Comparison of ENCODE assay signal across 13 cellular contexts in the genomic region with DNA sequence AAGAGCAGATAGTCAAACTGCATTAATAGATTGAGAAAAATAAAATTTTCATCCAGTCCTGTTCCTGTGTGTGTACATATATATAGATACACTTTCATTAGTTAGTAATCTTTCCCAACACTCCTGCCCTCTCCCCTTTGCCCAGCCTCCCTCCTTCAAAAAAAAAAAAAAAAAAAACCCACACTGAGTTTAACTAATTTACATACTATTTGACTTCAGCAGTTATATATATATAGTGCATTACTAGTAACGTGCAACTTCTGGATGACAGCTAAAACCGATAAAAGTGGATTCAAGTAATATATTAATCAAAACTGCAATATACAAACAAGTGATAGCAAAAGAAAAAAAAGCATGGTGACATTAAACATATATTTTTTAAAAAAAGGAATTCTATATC. TPM values are rescaled to one million over a fixed set of nuclear protein-coding genes. Genes with fewer than 3 reads are reported as not detected.
DNase-seq lines count a peak whose midpoint lies in the region; ATAC-seq and TF ChIP-seq lines count a peak whose summit lies in the region.
"Had no signal": no experiment of that assay in that cellular context is flagged by ENCODE, and none has a peak within 500 bp of the region (broad histone marks: within the 10 kb centered on the region; RNA-seq: fewer than 3 reads in every experiment).

No MANE protein-coding gene starts in this region.

- H3K4me3 ChIP-seq in SK-N-MC (peak overlapping the region; percentile 92), foreskin fibroblast (ENCODE audit: low read depth in 1 of 2, low read length in 2 of 2) (peak overlapping the region; percentile 72 to 85), prostate gland (peak overlapping the region; percentile 65 to 74)
- H3K4me3 ChIP-seq: mucosa of descending colon had no signal

- DNase-seq in Caki2 (ENCODE audit: low read depth) = peak; percentile 71
- no peak for DNase-seq in SK-N-MC (ENCODE audit: low read depth, low spot score)
- no peak for DNase-seq in foreskin fibroblast
- no peak for DNase-seq in prostate gland (ENCODE audit: low spot score)
- no peak for DNase-seq in SW 1271 (lab: John Stamatoyannopoulos, UW)
- DNase-seq in NCI-H1694 treated with DMSO at 0.1 percent for 48 hours (lab: John Stamatoyannopoulos, UW) = no peak
- DNase-seq: activated T-cell treated with anti-CD3 and anti-CD28 coated beads, Interleukin-2, amount 50 U/mL, for 48 hours; CD4-positive, alpha-beta T cell; mucosa of descending colon; NCI-H226 had no signal

- intact Hi-C loops in prostate gland (cut with DNase I) = no loop called here

- no peaks in the 10 kb centered on the region for H3K27me3 ChIP-seq in prostate gland (replicated peaks; ENCODE audit: insufficient read depth)

- no peak for TF ChIP-seq CTCF in foreskin fibroblast (IDR thresholded peaks at IDR 0.05; ENCODE audit: low read depth, low read length)
- no peak for TF ChIP-seq CTCF in prostate gland (IDR thresholded peaks at IDR 0.05)

- H3K9me3 ChIP-seq in SK-N-MC (ENCODE audit: low read depth, low read length) (no peaks in the 10 kb centered on the region), prostate gland (no peaks in the 10 kb centered on the region)
- H3K9me3 ChIP-seq: mucosa of descending colon had no signal

- ATAC-seq in HG03460 (IDR thresholded peaks at IDR 0.05; ENCODE audit: unreplicated experiment) (no peak), GM21423 (IDR thresholded peaks at IDR 0.05; ENCODE audit: unreplicated experiment) (no peak)
- ATAC-seq: HCT116, mucosa of descending colon had no signal

- WGBS in prostate gland = 77% methylated on average over 2 of the region's 2 CpGs

- no peak for TF ChIP-seq POLR2A in prostate gland (IDR thresholded peaks at IDR 0.05)

- H3K4me1 ChIP-seq in prostate gland (replicated peaks) = no peaks in the 10 kb centered on the region

- peak overlapping the region; percentile 78 for H3K9ac ChIP-seq in SK-N-MC (ENCODE audit: insufficient read length)

- H3K36me3 ChIP-seq in SK-N-MC (ENCODE audit: insufficient read depth, low read length) = no peaks in the 10 kb centered on the region
- no peaks in the 10 kb centered on the region for H3K36me3 ChIP-seq in prostate gland

- peak overlapping the region; percentile 63; the same call in 1 of the 2 replicates for H3K27ac ChIP-seq in SK-N-MC
- H3K27ac ChIP-seq in prostate gland = peak overlapping the region; percentile 89 to 90

- in situ Hi-C loops in Caki2 (cut with HindIII; ENCODE audit: low pct_unique_long_range_greater_than_20kb, low sequenced_read_pairs) = no loop called here

RNA-seq across cellular contexts. Expression of a gene that starts 1.4 kb away (rescaled TPM):
- 2.1 and 5.5 TPM in 2 replicates for total RNA-seq in Caki2 (2014; rRNA removed; shearing (Covaris generic); ENCODE audit: low replicate concordance)
- total RNA-seq in prostate gland = 1 to 10 TPM; 3.6 to 4.3 TPM
- total RNA-seq: CD4-positive, alpha-beta T cell had no signal
